In genomic region chr21:41928621-41929220, GRCh38 we compare ENCODE assay signal across 9 cellular contexts. TPM values are rescaled to one million over a fixed set of nuclear protein-coding genes. Genes with fewer than 3 reads are reported as not detected.
DNase-seq lines count a peak whose midpoint lies in the region; ATAC-seq and TF ChIP-seq lines count a peak whose summit lies in the region.
"Had no signal": no experiment of that assay in that cellular context is flagged by ENCODE, and none has a peak within 500 bp of the region (broad histone marks: within the 10 kb centered on the region; RNA-seq: fewer than 3 reads in every experiment).

No MANE protein-coding gene starts in this region.

- peaks cover 25% of the 10 kb centered on the region for H3K4me1 Mint-ChIP-seq in T-helper 17 cell
- H3K4me1 Mint-ChIP-seq in natural killer cell treated with Interleukin-12 subunit alpha and Interleukin-12 subunit beta and Interleukin-15 and Interleukin-18, amount 100 ng/mL, for 72 hours (ENCODE audit: low read depth in 2 of 2) = peaks cover 24 to 41% of the 10 kb centered on the region in 2 donors

- TF ChIP-seq CTCF in ascending aorta (IDR thresholded peaks at IDR 0.05) (no peak), tibial nerve (IDR thresholded peaks at IDR 0.05) (no peak)

- H3K9me3 Mint-ChIP-seq in natural killer cell treated with Interleukin-12 subunit alpha and Interleukin-12 subunit beta and Interleukin-15 and Interleukin-18, amount 100 ng/mL, for 72 hours = no peaks in the 10 kb centered on the region

- H3K27me3 ChIP-seq in ascending aorta = no peaks in the 10 kb centered on the region
- H3K27me3 ChIP-seq in tibial nerve = no peaks in the 10 kb centered on the region

- H3K4me3 Mint-ChIP-seq in T-helper 17 cell = peak overlapping the region; percentile 33
- no peak overlapping the region for H3K4me3 Mint-ChIP-seq in natural killer cell treated with Interleukin-12 subunit alpha and Interleukin-12 subunit beta and Interleukin-15 and Interleukin-18, amount 100 ng/mL, for 72 hours

- DNase-seq in T-helper 17 cell = no peak
- no peak for DNase-seq in natural killer cell treated with Interleukin-12 subunit alpha and Interleukin-12 subunit beta and Interleukin-15 and Interleukin-18, amount 100 ng/mL, for 72 hours (ENCODE audit: low spot score)
- no peak for DNase-seq in DMS153 treated with DMSO at 0.1 percent for 48 hours (lab: John Stamatoyannopoulos, UW; ENCODE audit: unreplicated experiment)
- DNase-seq in ascending aorta (ENCODE audit: low spot score in 2 of 2) = no peak
- DNase-seq in NK-92 (lab: John Stamatoyannopoulos, UW; ENCODE audit: unreplicated experiment) = no peak
- DNase-seq in tibial nerve (ENCODE audit: low spot score in 2 of 2) = no peak

- H3K4me3 ChIP-seq in ascending aorta (no peak overlapping the region), tibial nerve (no peak overlapping the region)
- H3K4me3 ChIP-seq: SK-N-MC had no signal

- H3K4me1 ChIP-seq in ascending aorta (peaks cover 15 to 33% of the 10 kb centered on the region in 2 donors), tibial nerve (peaks cover 0 to 69% (median 46%) of the 10 kb centered on the region in 4 donors)

- H3K27ac Mint-ChIP-seq in T-helper 17 cell = no peak overlapping the region
- no peak overlapping the region for H3K27ac Mint-ChIP-seq in natural killer cell treated with Interleukin-12 subunit alpha and Interleukin-12 subunit beta and Interleukin-15 and Interleukin-18, amount 100 ng/mL, for 72 hours

- H3K36me3 ChIP-seq in ascending aorta (no peaks in the 10 kb centered on the region), tibial nerve (no peaks in the 10 kb centered on the region)

- TF ChIP-seq POLR2A in tibial nerve (IDR thresholded peaks at IDR 0.05) = no peak

- 78 to 89% methylated on average over 10 of the region's 10 CpGs for WGBS in tibial nerve, 2 donors

- intact Hi-C loops in ascending aorta (cut with DNase I) = loop anchor here (10.0 kb wide), 1 partner anchor 166 kb away; no protein-coding TSS in a partner anchor

- peaks cover 23% of the 10 kb centered on the region for H3K27me3 Mint-ChIP-seq in T-helper 17 cell
- peaks cover 16 to 18% of the 10 kb centered on the region in 2 donors for H3K27me3 Mint-ChIP-seq in natural killer cell treated with Interleukin-12 subunit alpha and Interleukin-12 subunit beta and Interleukin-15 and Interleukin-18, amount 100 ng/mL, for 72 hours

- no peak for TF ChIP-seq EP300 in tibial nerve (IDR thresholded peaks at IDR 0.05)

- peaks cover 2% of the 10 kb centered on the region for H3K36me3 Mint-ChIP-seq in T-helper 17 cell (ENCODE audit: low read depth)
- no peaks in the 10 kb centered on the region for H3K36me3 Mint-ChIP-seq in natural killer cell treated with Interleukin-12 subunit alpha and Interleukin-12 subunit beta and Interleukin-15 and Interleukin-18, amount 100 ng/mL, for 72 hours

- H3K9me3 ChIP-seq in T-helper 17 cell (ENCODE audit: control insufficient read depth, low read length, poor library complexity, severe bottlenecking) = no peaks in the 10 kb centered on the region
- H3K9me3 ChIP-seq in ascending aorta = no peaks in the 10 kb centered on the region
- no peaks in the 10 kb centered on the region for H3K9me3 ChIP-seq in tibial nerve

- peak; percentile 36 for ATAC-seq in GM18508 (IDR thresholded peaks at IDR 0.05; ENCODE audit: insufficient read depth, unreplicated experiment)
- peak; percentile 45 for ATAC-seq in HG02759 (IDR thresholded peaks at IDR 0.05; ENCODE audit: unreplicated experiment)
- ATAC-seq in T-helper 17 cell = peak; percentile 45
- ATAC-seq in natural killer cell treated with Interleukin-12 subunit alpha and Interleukin-12 subunit beta and Interleukin-15 and Interleukin-18, amount 100 ng/mL, for 72 hours = peak; percentile 14 to 63

- H3K27ac ChIP-seq in ascending aorta (peak overlapping the region in 1 of 2 donors; percentile 92), tibial nerve (peak overlapping the region in 2 of 4 donors; percentile 14 to 90)
- H3K27ac ChIP-seq: SK-N-MC had no signal

RNA-seq across cellular contexts. Expression of gene C2CD2, which starts 25.1 kb away (rescaled TPM):
- total RNA-seq in T-helper 17 cell (1 to 10 TPM; 3.7 to 6.0 TPM), ascending aorta (45.0 TPM), tibial nerve (10 to 100 TPM; 37.5 to 63.9 (median 51.6) TPM)
- total RNA-seq in natural killer cell treated with Interleukin-12 subunit alpha and Interleukin-12 subunit beta and Interleukin-15 and Interleukin-18, amount 100 ng/mL, for 72 hours = 1 to 10 TPM; 1.4 to 2.2 TPM

RNA-seq across cellular contexts. Expression of gene PRDM15, which starts 49.6 kb away (rescaled TPM):
- total RNA-seq in T-helper 17 cell = 10 to 100 TPM; 11.0 to 13.4 TPM
- total RNA-seq in natural killer cell treated with Interleukin-12 subunit alpha and Interleukin-12 subunit beta and Interleukin-15 and Interleukin-18, amount 100 ng/mL, for 72 hours = 10 to 100 TPM; 12.9 to 22.1 TPM
- 20.5 TPM for total RNA-seq in ascending aorta
- total RNA-seq in tibial nerve = 10 to 100 TPM; 11.8 to 33.7 (median 18.5) TPM
